ENCODE assay signal across 11 cellular contexts in the genomic region with DNA sequence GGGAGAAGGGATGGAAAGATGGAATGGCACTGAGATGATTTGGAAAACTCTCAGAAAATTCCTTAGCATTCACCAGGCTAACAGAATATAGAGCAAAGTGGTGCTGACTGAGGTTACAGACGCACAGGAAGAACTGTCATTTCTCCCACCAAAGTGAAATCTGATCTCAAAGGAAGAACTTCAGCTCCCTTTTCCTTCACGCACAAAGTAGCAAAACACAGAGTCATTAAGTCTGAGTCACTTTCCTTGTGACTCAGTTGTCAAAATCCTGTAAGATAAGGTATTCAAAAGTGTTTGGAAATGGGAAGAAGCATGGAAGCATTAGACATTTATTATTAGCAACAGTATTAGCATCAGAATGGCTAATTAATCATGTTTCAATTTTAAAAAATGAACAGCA. TPM values are rescaled to one million over a fixed set of nuclear protein-coding genes. Genes with fewer than 3 reads are reported as not detected.
DNase-seq lines count a peak whose midpoint lies in the region; ATAC-seq and TF ChIP-seq lines count a peak whose summit lies in the region.
"Had no signal": no experiment of that assay in that cellular context is flagged by ENCODE, and none has a peak within 500 bp of the region (broad histone marks: within the 10 kb centered on the region; RNA-seq: fewer than 3 reads in every experiment).

No MANE protein-coding gene starts in this region.

- H4K20me1 ChIP-seq in fibroblast of lung (ENCODE audit: control insufficient read depth, extremely low read depth, insufficient read depth, low read length): no peaks in the 10 kb centered on the region

- no peaks in the 10 kb centered on the region for H3K9me3 Mint-ChIP-seq in osteocyte (ENCODE audit: unreplicated experiment)

- peaks cover 58% of the 10 kb centered on the region for H3K4me1 Mint-ChIP-seq in osteocyte (ENCODE audit: unreplicated experiment)

- H3K9me3 ChIP-seq in Panc1 (ENCODE audit: control insufficient read depth, insufficient read depth, low read depth, low read length) (no peaks in the 10 kb centered on the region), fibroblast of lung (ENCODE audit: control insufficient read depth, insufficient read depth, low read depth, low read length) (no peaks in the 10 kb centered on the region), stomach (no peaks in the 10 kb centered on the region)

- no peak overlapping the region for H3K4me3 ChIP-seq in Panc1 (ENCODE audit: low read depth in 2 of 2, low read length in 2 of 2)
- H3K4me3 ChIP-seq in fibroblast of lung (replicated peaks in 1 of 4; ENCODE audit: control extremely low read depth in 1 of 4, insufficient read depth in 1 of 4, low read depth in 3 of 4, low read length in 4 of 4): no peak overlapping the region
- no peak overlapping the region for H3K4me3 ChIP-seq in stomach

- WGBS in stomach, 5 donors: 47 to 74% (median 53%) methylated on average over 2 of the region's 2 CpGs

- no peaks in the 10 kb centered on the region for H3K27me3 ChIP-seq in Panc1 (ENCODE audit: control insufficient read depth, insufficient read depth, low read length)
- H3K27me3 ChIP-seq in fibroblast of lung (ENCODE audit: control insufficient read depth, insufficient read depth, low read length): no peaks in the 10 kb centered on the region
- no peaks in the 10 kb centered on the region for H3K27me3 ChIP-seq in stomach

- no peak for TF ChIP-seq CTCF in Panc1 (IDR thresholded peaks at IDR 0.05)
- TF ChIP-seq CTCF in fibroblast of lung (conservative IDR thresholded peaks at IDR 0.05 in 1 of 2, IDR thresholded peaks at IDR 0.05 in 1 of 2; ENCODE audit: low read depth in 1 of 2, low read length in 2 of 2): no peak
- no peak for TF ChIP-seq CTCF in osteocyte (IDR thresholded peaks at IDR 0.05)
- TF ChIP-seq CTCF in stomach (IDR thresholded peaks at IDR 0.05): no peak

- no peak overlapping the region for H3K9ac ChIP-seq in fibroblast of lung (ENCODE audit: insufficient read depth, low read length)

- peak; percentile 21 for DNase-seq in ELF-1 (ENCODE audit: low read depth, low spot score)
- DNase-seq in Panc1 (ENCODE audit: low read depth, low spot score): no peak
- DNase-seq in fibroblast of lung (ENCODE audit: low read depth in 2 of 2): peak; percentile 80 to 96
- DNase-seq in osteocyte (ENCODE audit: extremely low spot score, unreplicated experiment): no peak
- no peak for DNase-seq in HuH-7 (ENCODE audit: low spot score)
- DNase-seq in stomach: no peak
- no peak for DNase-seq in cerebellar cortex (ENCODE audit: low spot score)
- DNase-seq: activated CD4-positive, CD25-positive, alpha-beta regulatory T cell; occipital lobe had no signal

- CTCF ChIA-PET in Panc1 (lab: Charles Lee): no interaction called here

- TF ChIP-seq POLR2A in stomach (IDR thresholded peaks at IDR 0.05): no peak

- H3K27me3 Mint-ChIP-seq in osteocyte (ENCODE audit: unreplicated experiment): no peaks in the 10 kb centered on the region
- H3K27me3 Mint-ChIP-seq: activated naive CD8-positive, alpha-beta T cell had no signal

- ATAC-seq in Panc1 (peak; percentile 34; the same call in 1 of the 2 replicates), HG03521 (IDR thresholded peaks at IDR 0.05; ENCODE audit: unreplicated experiment) (no peak)

- H3K27ac ChIP-seq in Panc1 (ENCODE audit: low read length) (no peak overlapping the region), fibroblast of lung (ENCODE audit: insufficient read depth, low read length) (no peak overlapping the region), stomach (peak overlapping the region in 1 of 5 donors; percentile 13)

- H3K36me3 Mint-ChIP-seq in osteocyte (ENCODE audit: unreplicated experiment): peaks cover 8% of the 10 kb centered on the region
- H3K36me3 Mint-ChIP-seq: activated naive CD8-positive, alpha-beta T cell had no signal

- in situ Hi-C loops in Panc1 (cut with HindIII; ENCODE audit: low pct_unique_long_range_greater_than_20kb, low sequenced_read_pairs): no loop called here

- H3K36me3 ChIP-seq in Panc1 (ENCODE audit: control insufficient read depth, insufficient read depth, low read length) (no peaks in the 10 kb centered on the region), fibroblast of lung (ENCODE audit: control insufficient read depth, insufficient read depth, low read length) (no peaks in the 10 kb centered on the region), stomach (no peaks in the 10 kb centered on the region)

- POLR2A ChIA-PET in Panc1 (lab: Charles Lee): no interaction called here

- H2AFZ ChIP-seq in fibroblast of lung (ENCODE audit: low read length): no peak overlapping the region

- H3K4me3 Mint-ChIP-seq in osteocyte (ENCODE audit: unreplicated experiment): no peak overlapping the region
- H3K4me3 Mint-ChIP-seq: activated naive CD8-positive, alpha-beta T cell had no signal

- BruUV-seq in Panc1 (replicated peaks; lab: Mats Ljungman, UMichigan): no TSS peak

- H3K4me2 ChIP-seq in fibroblast of lung (ENCODE audit: extremely low read depth, insufficient read depth, low read length): peak overlapping the region; percentile 29

- peaks cover 6% of the 10 kb centered on the region for H3K79me2 ChIP-seq in fibroblast of lung (ENCODE audit: control insufficient read depth, insufficient read depth, low read length)

- intact Hi-C loops in Panc1 (cut with micrococcal nuclease; ENCODE audit: unreplicated experiment): no loop called here
- intact Hi-C loops in stomach (cut with DNase I; ENCODE audit: low total_unique reads): no loop called here

- TF ChIP-seq EP300 in stomach (IDR thresholded peaks at IDR 0.05): no peak

- H3K4me1 ChIP-seq in Panc1 (ENCODE audit: control insufficient read depth, insufficient read depth, low read length): no peaks in the 10 kb centered on the region
- peaks cover 2% of the 10 kb centered on the region for H3K4me1 ChIP-seq in fibroblast of lung (ENCODE audit: control insufficient read depth, extremely low read depth, insufficient read depth, low read length)
- peaks cover 0 to 33% (median 14%) of the 10 kb centered on the region in 4 donors for H3K4me1 ChIP-seq in stomach

- peak overlapping the region; percentile 27 for H3K27ac Mint-ChIP-seq in osteocyte (ENCODE audit: unreplicated experiment)
- H3K27ac Mint-ChIP-seq: activated naive CD8-positive, alpha-beta T cell had no signal

RNA-seq across cellular contexts. Expression of a gene that starts 11.7 kb away (rescaled TPM):
- 16.6 TPM for total RNA-seq in Panc1 (2021; ENCODE audit: unreplicated experiment)
- 7.8 TPM for polyA plus RNA-seq in Panc1 (2012; ENCODE audit: insufficient read length)
- 59.1 and 66.9 TPM in 2 replicates for total RNA-seq in fibroblast of lung
- polyA plus RNA-seq in fibroblast of lung: 21.7 and 28.9 TPM in 2 replicates
- 13.6 and 16.0 TPM in 2 replicates for polyA plus RNA-seq in fibroblast of lung (2012)
- polyA minus RNA-seq in fibroblast of lung (ENCODE audit: low replicate concordance): 3.7 and 10.9 TPM in 2 replicates
- total RNA-seq in osteocyte: 51.9 and 56.1 TPM in 2 replicates
- 10 to 100 TPM; 12.9 to 54.3 (median 18.3) TPM for total RNA-seq in stomach
- 1 to 10 TPM; 6.4 to 6.7 (median 6.5) TPM for polyA plus RNA-seq in stomach

Comparison
In these comparisons a context has a peak if more than half of its experiments do, and no peak if none do; other contexts are left out.
1. DNase-seq: peak in ELF-1 (single experiment) and fibroblast of lung (2 of 2); none in Panc1 (single experiment), osteocyte (single experiment), HuH-7 (single experiment), stomach (single experiment) and cerebellar cortex (single experiment).